In the genomic region with DNA sequence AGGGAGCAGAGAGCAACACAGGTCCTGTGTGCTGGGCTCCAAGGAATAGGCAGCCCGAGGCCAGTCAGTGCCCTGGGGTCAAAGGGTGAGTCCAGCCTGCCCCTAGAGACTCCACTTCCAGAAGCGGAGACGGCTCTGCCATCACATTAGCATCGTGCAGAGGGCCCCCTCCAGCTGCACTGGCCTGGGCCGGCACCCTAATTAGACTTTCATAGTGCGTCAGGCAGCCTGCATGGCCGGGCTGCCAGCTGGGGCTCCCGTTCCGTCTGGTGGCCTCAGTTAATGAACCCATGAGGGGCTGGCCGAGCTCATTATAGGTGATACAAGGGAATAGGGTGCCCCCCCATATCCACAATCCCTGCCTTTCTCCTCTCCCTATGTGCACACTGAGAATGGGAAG, we compare ENCODE assay signal across 27 cellular contexts.
DNase-seq lines count a peak whose midpoint lies in the region; FAIRE-seq and TF ChIP-seq lines count a peak whose summit lies in the region.
"Had no signal": no experiment of that assay in that cellular context is flagged by ENCODE, and none has a peak within 500 bp of the region (broad histone marks: within the 10 kb centered on the region; RNA-seq: fewer than 3 reads in every experiment).

No MANE protein-coding gene starts in this region.

- TF ChIP-seq CTCF in H1 (IDR thresholded peaks at IDR 0.05; ENCODE audit: control extremely low read depth in 1 of 3, insufficient read depth in 1 of 3, low read depth in 1 of 3, low read length in 3 of 3) (no peak), nephron progenitor cell (IDR thresholded peaks at IDR 0.05) (no peak), progenitor cell of endocrine pancreas (IDR thresholded peaks at IDR 0.05; ENCODE audit: unreplicated experiment) (no peak)

- no peak for TF ChIP-seq EP300 in H1 (IDR thresholded peaks at IDR 0.05; ENCODE audit: borderline replicate concordance in 1 of 2, low read depth in 2 of 2, low read length in 2 of 2)

- H3K4me1 ChIP-seq in H1 (replicated peaks in 1 of 4; ENCODE audit: control insufficient read depth in 3 of 4, insufficient read depth in 4 of 4, low read length in 3 of 4) = peaks cover 5 to 14% (median 8%) of the 10 kb centered on the region in 4 experiments; a peak in 5 of 7 replicates
- H3K4me1 ChIP-seq: A549, Caco-2, SJSA1 had no signal

- no peak overlapping the region for H2BK5ac ChIP-seq in H1 (ENCODE audit: low read depth, low read length)

- 83% methylated on average over 10 of the region's 10 CpGs; no CpG with 5 or more reads in 1 of the 2 experiments for WGBS in H1 (ENCODE audit: extremely low coverage in 1 of 2, insufficient coverage in 1 of 2, insufficient read length in 1 of 2, insufficient replicate concordance in 2 of 2, low coverage in 1 of 2, low lambda C conversion rate in 2 of 2, missing lambda C conversion rate in 1 of 2), 2 experiments

- FAIRE-seq in H1 (lab: Jason Lieb, UNC) = no peak
- FAIRE-seq: A549, GM19239, HTR-8/SVneo, K562 had no signal

- H4K5ac ChIP-seq in H1 (ENCODE audit: insufficient read length, low read depth, low read length) = no peak overlapping the region

- H3K18ac ChIP-seq in H1 (ENCODE audit: extremely low read depth, low read length) = no peak overlapping the region

- no peak overlapping the region for H2BK12ac ChIP-seq in H1 (ENCODE audit: low read depth, low read length)

- H3K27ac ChIP-seq in H1 (ENCODE audit: low read depth, low read length) (no peak overlapping the region), substantia nigra (ENCODE audit: low read depth, low read length, poor library complexity, severe bottlenecking) (peak overlapping the region; percentile 5)
- H3K27ac ChIP-seq: A549, C4-2B, SJSA1 had no signal

- H3K79me1 ChIP-seq in H1 (ENCODE audit: low read depth, low read length) = 0 out of 2 replicates have a peak, but pooled peaks cover 2% of the 10 kb centered on the region

- H3K36me3 Mint-ChIP-seq in nephron progenitor cell (ENCODE audit: low read depth) = peaks cover 37% of the 10 kb centered on the region
- peaks cover 7% of the 10 kb centered on the region for H3K36me3 Mint-ChIP-seq in progenitor cell of endocrine pancreas (ENCODE audit: insufficient read depth)
- H3K36me3 Mint-ChIP-seq: CD8-positive, alpha-beta T cell had no signal

- no peak for TF ChIP-seq POLR2A in H1 (IDR thresholded peaks at IDR 0.05; ENCODE audit: control extremely low read depth in 1 of 2, low read depth in 2 of 2, low read length in 2 of 2)

- H3K27me3 ChIP-seq in H1 (replicated peaks in 1 of 4; ENCODE audit: control insufficient read depth in 3 of 4, extremely low read depth in 1 of 4, insufficient read depth in 3 of 4, low read length in 3 of 4) = no peaks in the 10 kb centered on the region; a peak in 1 of 7 replicates
- H3K27me3 ChIP-seq: SJSA1 had no signal

- H4K20me1 ChIP-seq in H1 (replicated peaks in 1 of 2; ENCODE audit: control insufficient read depth in 1 of 2, insufficient read depth in 2 of 2, low read length in 2 of 2) = peaks cover 0 to 1% of the 10 kb centered on the region in 2 experiments

- H3K4ac ChIP-seq in H1 (replicated peaks; ENCODE audit: insufficient read length, low read depth, low read length) = no peak overlapping the region

- no peak overlapping the region for H3K4me3 Mint-ChIP-seq in nephron progenitor cell
- no peak overlapping the region for H3K4me3 Mint-ChIP-seq in progenitor cell of endocrine pancreas (ENCODE audit: low read depth)
- H3K4me3 Mint-ChIP-seq: B cell; CD8-positive, alpha-beta T cell had no signal

- H4K8ac ChIP-seq in H1 (ENCODE audit: extremely low read depth, insufficient read depth, low read length) = no peak overlapping the region

- no peak for TF ChIP-seq RAD21 in H1 (IDR thresholded peaks at IDR 0.05 in 1 of 2, conservative IDR thresholded peaks at IDR 0.05 in 1 of 2; ENCODE audit: low read depth in 2 of 2, low read length in 2 of 2)

- H3K27me3 Mint-ChIP-seq in nephron progenitor cell (ENCODE audit: low read depth, poor library complexity) = peaks cover 25% of the 10 kb centered on the region
- H3K27me3 Mint-ChIP-seq in progenitor cell of endocrine pancreas = peaks cover 12% of the 10 kb centered on the region
- H3K27me3 Mint-ChIP-seq: B cell had no signal

- H3K4me3 ChIP-seq in H1 (ENCODE audit: extremely low read depth in 1 of 4, insufficient read depth in 2 of 4, low read depth in 3 of 4, low read length in 4 of 4) = no peak overlapping the region
- H3K4me3 ChIP-seq: A549, K562, SJSA1 had no signal

- no peak overlapping the region for H3K14ac ChIP-seq in H1 (ENCODE audit: insufficient read length)

- H3K9me3 ChIP-seq in H1 (ENCODE audit: insufficient read depth in 2 of 2, low read depth in 1 of 2, low read length in 1 of 2) = no peaks in the 10 kb centered on the region
- H3K9me3 ChIP-seq: A549, Caco-2, SJSA1 had no signal

- H4K91ac ChIP-seq in H1 (replicated peaks; ENCODE audit: insufficient read length, low read length) = peak overlapping the region; percentile 31

- H3K9me3 Mint-ChIP-seq in nephron progenitor cell (no peaks in the 10 kb centered on the region), progenitor cell of endocrine pancreas (ENCODE audit: low read depth) (no peaks in the 10 kb centered on the region)
- H3K9me3 Mint-ChIP-seq: CD8-positive, alpha-beta T cell had no signal

- no peak overlapping the region for H2BK15ac ChIP-seq in H1 (ENCODE audit: low read length)

- DNase-seq in H1 (ENCODE audit: low read depth in 1 of 2, low spot score in 2 of 2) (no peak), hippocampal formation (lab: John Stamatoyannopoulos, UW) (peak; percentile 36 to 39), nephron progenitor cell (peak; percentile 42), substantia nigra (lab: John Stamatoyannopoulos, UW) (peak in 32 of 49 donors; percentile 13 to 77 (median 38)), AML-193 (lab: John Stamatoyannopoulos, UW) (no peak), progenitor cell of endocrine pancreas (ENCODE audit: low spot score, unreplicated experiment) (no peak), LoVo (ENCODE audit: low spot score) (no peak)
- DNase-seq: Caco-2; CD8-positive, alpha-beta T cell; DMS153; DND-41; H7; Kasumi-1; NCI-H1105 treated with DMSO at 0.1 percent for 48 hours; NCI-H2029; NCI-H446; NCI-H526; NCI-H82; NK-92 treated with Interleukin-12 subunit alpha and Interleukin-12 subunit beta, amount 100 ng/mL, for 24 hours; PC-3 had no signal

- CTCF ChIA-PET in H1 (lab: Charles Lee; ENCODE audit: partially characterized antibody) = interaction anchor here (1.2 to 10.9 kb wide), 3 partner anchors 11 to 68 kb away, joined by 3 to 79 read pairs (median 5); no protein-coding TSS in a partner anchor

- no peak overlapping the region for H3K4me2 ChIP-seq in H1 (ENCODE audit: insufficient read depth in 1 of 2, low read depth in 2 of 2, low read length in 2 of 2)
- H3K4me2 ChIP-seq: A549 had no signal

- no peak overlapping the region for H3K23ac ChIP-seq in H1 (ENCODE audit: insufficient read length)

- POLR2A ChIA-PET in H1 (lab: Charles Lee; ENCODE audit: partially characterized antibody) = no interaction called here

- H3K9ac ChIP-seq in H1 (replicated peaks in 1 of 4; ENCODE audit: extremely low read depth in 1 of 4, low read depth in 3 of 4, low read length in 3 of 4) = no peak overlapping the region

- H2BK20ac ChIP-seq in H1 (ENCODE audit: low read length) = no peak overlapping the region

- H2BK120ac ChIP-seq in H1 (replicated peaks; ENCODE audit: low read depth, low read length) = no peak overlapping the region

- no peak overlapping the region for H2AFZ ChIP-seq in H1 (ENCODE audit: low read length)

- H3K27ac Mint-ChIP-seq in nephron progenitor cell (peak overlapping the region; percentile 66), progenitor cell of endocrine pancreas (no peak overlapping the region)
- H3K27ac Mint-ChIP-seq: B cell; CD8-positive, alpha-beta T cell had no signal

- no peak overlapping the region for H2AK5ac ChIP-seq in H1 (ENCODE audit: low read depth, low read length)

- no peaks in the 10 kb centered on the region for H3K36me3 ChIP-seq in H1 (ENCODE audit: control insufficient read depth in 2 of 4, insufficient read depth in 4 of 4, low read length in 3 of 4)
- H3K36me3 ChIP-seq: SJSA1 had no signal

- H3K4me1 Mint-ChIP-seq in nephron progenitor cell (peaks cover 88% of the 10 kb centered on the region), progenitor cell of endocrine pancreas (ENCODE audit: low read depth) (peaks cover 15% of the 10 kb centered on the region)
- H3K4me1 Mint-ChIP-seq: B cell had no signal

- H3K23me2 ChIP-seq in H1 (ENCODE audit: low read depth, low read length) = no peaks in the 10 kb centered on the region

- no peak overlapping the region for H3K56ac ChIP-seq in H1 (replicated peaks; ENCODE audit: insufficient read length, low read depth, low read length)

- no peaks in the 10 kb centered on the region for H3K79me2 ChIP-seq in H1 (ENCODE audit: control insufficient read depth in 1 of 2, insufficient read depth in 2 of 2, low read length in 2 of 2)

TF ChIP-seq in H1, 55 proteins besides CTCF, POLR2A, EP300 and RAD21:
- no peak for TF ChIP-seq TBP (IDR thresholded peaks at IDR 0.05; ENCODE audit: low read depth, low read length)
- TF ChIP-seq, protein P1, sequence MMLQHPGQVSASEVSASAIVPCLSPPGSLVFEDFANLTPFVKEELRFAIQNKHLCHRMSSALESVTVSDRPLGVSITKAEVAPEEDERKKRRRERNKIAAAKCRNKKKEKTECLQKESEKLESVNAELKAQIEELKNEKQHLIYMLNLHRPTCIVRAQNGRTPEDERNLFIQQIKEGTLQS (IDR thresholded peaks at IDR 0.05; ENCODE audit: insufficient read depth, low read depth, low read length) = no peak
- TF ChIP-seq, protein P2, sequence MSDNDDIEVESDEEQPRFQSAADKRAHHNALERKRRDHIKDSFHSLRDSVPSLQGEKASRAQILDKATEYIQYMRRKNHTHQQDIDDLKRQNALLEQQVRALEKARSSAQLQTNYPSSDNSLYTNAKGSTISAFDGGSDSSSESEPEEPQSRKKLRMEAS (IDR thresholded peaks at IDR 0.05) = no peak
- no peak for TF ChIP-seq NRF1 (IDR thresholded peaks at IDR 0.05; ENCODE audit: low read depth, low read length)
- TF ChIP-seq NANOG (IDR thresholded peaks at IDR 0.05; ENCODE audit: insufficient read depth, low read depth, low read length, poor library complexity, severe bottlenecking) = no peak
- TF ChIP-seq SIRT6 (IDR thresholded peaks at IDR 0.05; ENCODE audit: low read length) = no peak
- TF ChIP-seq RFX5 (IDR thresholded peaks at IDR 0.05; ENCODE audit: borderline replicate concordance, low read depth, low read length) = no peak
- TF ChIP-seq SUZ12 (IDR thresholded peaks at IDR 0.05; ENCODE audit: low read length) = no peak

Comparison
In these comparisons a context has a peak if more than half of its experiments do, and no peak if none do; other contexts are left out.
1. DNase-seq: peak in hippocampal formation (2 of 2), nephron progenitor cell (single experiment) and substantia nigra (32 of 49); none in H1 (0 of 2), AML-193 (0 of 2), progenitor cell of endocrine pancreas (single experiment) and LoVo (single experiment).